ENCODE assay signal across 21 cellular contexts in the genomic region with DNA sequence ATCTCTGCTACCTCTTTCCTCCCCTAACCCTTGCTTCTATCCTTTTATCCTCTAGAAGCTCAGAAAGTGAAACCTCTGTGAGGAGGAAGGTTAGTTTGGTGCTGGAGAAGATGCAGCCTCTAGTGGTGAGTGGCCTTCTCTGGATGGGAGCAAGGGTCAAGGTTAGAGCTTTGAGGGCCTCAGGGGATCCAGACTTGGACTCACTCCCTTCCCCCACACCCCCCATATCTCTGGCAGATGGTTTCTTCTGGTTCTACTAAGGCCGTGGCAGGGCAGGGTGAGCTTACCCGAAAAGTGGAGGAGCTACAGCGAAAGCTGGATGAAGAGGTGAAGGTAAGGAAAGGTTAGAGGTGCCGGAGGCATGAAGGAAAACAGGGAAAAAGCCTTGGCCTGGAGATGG. TPM values are rescaled to one million over a fixed set of nuclear protein-coding genes. Genes with fewer than 3 reads are reported as not detected.
A peak's percentile ranks its signal among the peaks of the same experiment; 100 is the strongest.
DNase-seq lines count a peak whose midpoint lies in the region; ATAC-seq, FAIRE-seq and TF ChIP-seq lines count a peak whose summit lies in the region.
"Had no signal": no experiment of that assay in that cellular context is flagged by ENCODE, and none has a peak within 500 bp of the region (broad histone marks: within the 10 kb centered on the region; RNA-seq: fewer than 3 reads in every experiment).

No MANE protein-coding gene starts in this region.

- no peaks in the 10 kb centered on the region for H3K23me2 ChIP-seq in H9 (ENCODE audit: insufficient read length, low read depth, low read length, poor library complexity, severe bottlenecking)

- no peaks in the 10 kb centered on the region for H3K27me3 ChIP-seq in H9 (ENCODE audit: insufficient read depth, low read length)
- no peaks in the 10 kb centered on the region; a peak in 1 of 4 replicates for H3K27me3 ChIP-seq in GM12878 (replicated peaks in 1 of 2; ENCODE audit: control insufficient read depth in 2 of 2, insufficient read depth in 2 of 2, low read length in 1 of 2)
- peaks cover 34% of the 10 kb centered on the region for H3K27me3 ChIP-seq in osteoblast (ENCODE audit: insufficient read depth, low read length)
- H3K27me3 ChIP-seq: vagina had no signal

- no peak overlapping the region for H4K5ac ChIP-seq in H9 (ENCODE audit: insufficient read length, low read depth, low read length)

- H3K79me1 ChIP-seq in H9 (ENCODE audit: insufficient read depth, low read depth, low read length, poor library complexity, severe bottlenecking), result peaks cover 5% of the 10 kb centered on the region

- H2AFZ ChIP-seq in H9 (ENCODE audit: low read length), result no peak overlapping the region
- no peak overlapping the region for H2AFZ ChIP-seq in GM12878 (ENCODE audit: control insufficient read depth, low read depth, low read length)
- peak overlapping the region; percentile 29 for H2AFZ ChIP-seq in osteoblast (ENCODE audit: low read length)

- in situ Hi-C loops in GM12878 (cut with MboI), result no loop called here

- H3K4me3 ChIP-seq in GM12878, result no peak overlapping the region
- H3K4me3 ChIP-seq in osteoblast (ENCODE audit: insufficient read depth, low read length), result no peak overlapping the region
- H3K4me3 ChIP-seq: lung, vagina had no signal

- H3K36me3 ChIP-seq in GM12878 (ENCODE audit: control insufficient read depth in 2 of 2, insufficient read depth in 2 of 2, low read length in 1 of 2), result no peaks in the 10 kb centered on the region
- no peaks in the 10 kb centered on the region for H3K36me3 ChIP-seq in osteoblast (ENCODE audit: insufficient read depth, low read length)
- H3K36me3 ChIP-seq: vagina had no signal

- H3K27ac ChIP-seq in H9 (ENCODE audit: insufficient read length, low read depth, low read length) (no peak overlapping the region), GM12878 (ENCODE audit: control insufficient read depth, insufficient read depth) (no peak overlapping the region), osteoblast (ENCODE audit: low read depth, low read length) (no peak overlapping the region)
- H3K27ac ChIP-seq: vagina had no signal

- no peak for TF ChIP-seq EP300 in GM12878 (IDR thresholded peaks at IDR 0.05; ENCODE audit: borderline replicate concordance in 1 of 2, control insufficient read depth in 1 of 2, low read depth in 2 of 2, low read length in 2 of 2)

- no peak overlapping the region for H3K23ac ChIP-seq in H9 (ENCODE audit: insufficient read length, low read depth, low read length)

- TF ChIP-seq CTCF in H9 (conservative IDR thresholded peaks at IDR 0.05) (no peak), GM12878 (IDR thresholded peaks at IDR 0.05 in 2 of 3, conservative IDR thresholded peaks at IDR 0.05 in 1 of 3; ENCODE audit: control insufficient read depth in 2 of 3, extremely low read depth in 1 of 3, insufficient read depth in 1 of 3, low read depth in 3 of 3, low read length in 3 of 3) (peak in 2 of 3 experiments; percentile 31 to 40; a peak in 4 of 6 replicates), osteoblast (IDR thresholded peaks at IDR 0.05; ENCODE audit: extremely low read depth, low read depth, low read length) (peak; percentile 21)

- no peak overlapping the region for H3T11ph ChIP-seq in H9 (ENCODE audit: low read length)

- H2AK5ac ChIP-seq in H9 (ENCODE audit: insufficient read length, low read length), result no peak overlapping the region

- H2BK12ac ChIP-seq in H9 (ENCODE audit: insufficient read length, low read depth, low read length), result no peak overlapping the region

- no peak overlapping the region for H2BK5ac ChIP-seq in H9 (ENCODE audit: insufficient read length, low read length)

- no peak overlapping the region for H2BK15ac ChIP-seq in H9 (ENCODE audit: low read depth, low read length)

- H3K9ac ChIP-seq in H9 (ENCODE audit: extremely low read depth, insufficient read length, low read length) (no peak overlapping the region), GM12878 (ENCODE audit: control insufficient read depth, insufficient read depth, low read length) (no peak overlapping the region)

- DNase-seq in EH (ENCODE audit: low read depth) (peak; percentile 8), H9 (no peak), GM12878 (ENCODE audit: low read depth, low spot score) (no peak), osteoblast (ENCODE audit: insufficient read length, low spot score, missing footprints) (no peak), NCI-H446 treated with DMSO at 0.1 percent for 48 hours (lab: John Stamatoyannopoulos, UW) (no peak), NCI-H526 treated with DMSO at 0.1 percent for 48 hours (lab: John Stamatoyannopoulos, UW) (no peak), left lobe of liver (ENCODE audit: low spot score) (no peak), RCC 7860 (ENCODE audit: low spot score) (no peak)
- DNase-seq: activated B cell treated with CpG ODN at 0.5 μM for 24 hours; activated effector memory CD4-positive, alpha-beta T cell treated with anti-CD3 and anti-CD28 coated beads, Interleukin-2, amount 50 U/mL, for 16 hours; anterior cingulate cortex; NCI-H2029; NCI-H69; nephron progenitor cell; retina; T-cell had no signal

- H3K79me2 ChIP-seq in H9 (ENCODE audit: insufficient read depth, low read length), result peaks cover 2% of the 10 kb centered on the region; the same call in 1 of the 2 replicates
- no peaks in the 10 kb centered on the region for H3K79me2 ChIP-seq in GM12878 (ENCODE audit: control insufficient read depth, insufficient read depth, low read length)
- H3K79me2 ChIP-seq in osteoblast (ENCODE audit: insufficient read depth, low read length), result no peaks in the 10 kb centered on the region

- no TSS peak for BruUV-seq in GM12878 (replicated peaks; lab: Mats Ljungman, UMichigan)

- H4K91ac ChIP-seq in H9 (ENCODE audit: insufficient read length, low read depth, low read length), result no peak overlapping the region

- no peaks in the 10 kb centered on the region for H3K9me3 ChIP-seq in H9 (ENCODE audit: control insufficient read depth, low read depth, low read length)
- no peaks in the 10 kb centered on the region for H3K9me3 ChIP-seq in GM12878 (replicated peaks; ENCODE audit: control insufficient read depth, insufficient read depth, low read length)
- H3K9me3 ChIP-seq in osteoblast (ENCODE audit: low read depth, low read length), result no peaks in the 10 kb centered on the region
- H3K9me3 ChIP-seq: vagina had no signal

- intact Hi-C loops in GM12878 (cut with micrococcal nuclease; ENCODE audit: unreplicated experiment), result no loop called here

- no peak overlapping the region for H3K14ac ChIP-seq in H9 (ENCODE audit: insufficient read depth, low read length)

- H3K4ac ChIP-seq in H9 (ENCODE audit: low read depth, low read length), result no peak overlapping the region

- WGBS in H9 (ENCODE audit: extremely low coverage, insufficient read length, low lambda C conversion rate), result no CpG with 5 or more reads among the region's 4 CpGs
- WGBS in GM12878 (ENCODE audit: insufficient coverage, insufficient replicate concordance, low lambda C conversion rate, missing lambda C conversion rate), result 77% methylated on average over 4 of the region's 4 CpGs

- SMC1A ChIA-PET in GM12878 (lab: Charles Lee; ENCODE audit: uncharacterized antibody, unreplicated experiment), result interaction anchor here (1.2 kb wide), 1 partner anchor 16 kb away, joined by 4 read pairs; no protein-coding TSS in a partner anchor

- no peak overlapping the region for H3K4me3 Mint-ChIP-seq in H9
- H3K4me3 Mint-ChIP-seq: activated B cell treated with CpG ODN at 0.5 μM for 24 hours; nephron progenitor cell; stimulated activated naive CD8-positive, alpha-beta T cell treated with anti-CD3 and anti-CD28 coated beads, Interleukin-15, Interleukin-2, amounts not matched to agents 100 ng/mL and 50 ng/mL, for 24 hours; T-cell had no signal

- H4K8ac ChIP-seq in H9 (replicated peaks; ENCODE audit: insufficient read length, low read depth, low read length), result no peak overlapping the region

- no peak for TF ChIP-seq POLR2A in GM12878 (IDR thresholded peaks at IDR 0.05; ENCODE audit: low read depth, low read length)

- CTCF ChIA-PET in GM12878 (lab: Yijun Ruan, JAX), result interaction anchor here (0.8 to 2.4 kb wide), 5 partner anchors 12 to 220 kb away, joined by 3 to 8 read pairs (median 4); no protein-coding TSS in a partner anchor

- POLR2A ChIA-PET in GM12878 (lab: Charles Lee), result interaction anchor here (1.1 kb wide), 1 partner anchor 45 kb away, joined by 3 read pairs; no protein-coding TSS in a partner anchor

- no peak for FAIRE-seq in GM12878 (lab: Jason Lieb, UNC)
- no peak for FAIRE-seq in RCC 7860 (lab: Jason Lieb, UNC)
- FAIRE-seq: colon, GM19239 had no signal

- H3K4me1 ChIP-seq in H9 (ENCODE audit: insufficient read depth, low read length) (no peaks in the 10 kb centered on the region), GM12878 (ENCODE audit: control insufficient read depth, insufficient read depth, low read length) (no peaks in the 10 kb centered on the region), osteoblast (ENCODE audit: insufficient read depth, low read length) (peaks cover 2% of the 10 kb centered on the region)
- H3K4me1 ChIP-seq: vagina had no signal

- H3K27ac Mint-ChIP-seq in H9, result peak overlapping the region in 2 of 3 experiments; percentile 7 to 90; a peak in 3 of 7 replicates
- H3K27ac Mint-ChIP-seq: activated B cell treated with CpG ODN at 0.5 μM for 24 hours; stimulated activated naive CD8-positive, alpha-beta T cell treated with anti-CD3 and anti-CD28 coated beads, Interleukin-15, Interleukin-2, amounts not matched to agents 100 ng/mL and 50 ng/mL, for 24 hours; T-cell had no signal

- ATAC-seq in GM12878 (peak; percentile 49; the same call in 2 of the 3 replicates), left lobe of liver (no peak)
- ATAC-seq: T-cell had no signal

- peaks cover 11 to 23% of the 10 kb centered on the region in 2 experiments for H3K4me1 Mint-ChIP-seq in H9
- H3K4me1 Mint-ChIP-seq: activated B cell treated with CpG ODN at 0.5 μM for 24 hours, T-cell had no signal

- H4K20me1 ChIP-seq in H9 (ENCODE audit: control insufficient read depth, insufficient read depth, insufficient read length) (no peaks in the 10 kb centered on the region), GM12878 (ENCODE audit: control insufficient read depth, insufficient read depth) (no peaks in the 10 kb centered on the region), osteoblast (ENCODE audit: insufficient read depth, low read length) (no peaks in the 10 kb centered on the region)

- RAD21 ChIA-PET in GM12878 (lab: Charles Lee; ENCODE audit: unreplicated experiment), result no interaction called here

- H3K56ac ChIP-seq in H9 (ENCODE audit: insufficient read length, low read depth, low read length), result no peak overlapping the region

- no peak overlapping the region for H2BK120ac ChIP-seq in H9 (ENCODE audit: low read depth, low read length, poor library complexity, severe bottlenecking)

- H3K9me3 Mint-ChIP-seq in H9, result no peaks in the 10 kb centered on the region
- H3K9me3 Mint-ChIP-seq: activated B cell treated with CpG ODN at 0.5 μM for 24 hours; nephron progenitor cell; stimulated activated naive CD8-positive, alpha-beta T cell treated with anti-CD3 and anti-CD28 coated beads, Interleukin-15, Interleukin-2, amounts not matched to agents 100 ng/mL and 50 ng/mL, for 24 hours; T-cell had no signal

- H3K18ac ChIP-seq in H9 (ENCODE audit: insufficient read length, low read depth, low read length), result no peak overlapping the region

- H3K36me3 Mint-ChIP-seq in H9 (ENCODE audit: insufficient read depth in 1 of 3, low read depth in 3 of 3), result peaks cover 15 to 51% (median 50%) of the 10 kb centered on the region in 3 experiments
- H3K36me3 Mint-ChIP-seq: T-cell had no signal

- no peaks in the 10 kb centered on the region for H3K27me3 Mint-ChIP-seq in H9 (ENCODE audit: low read depth)
- H3K27me3 Mint-ChIP-seq: activated B cell treated with CpG ODN at 0.5 μM for 24 hours; stimulated activated naive CD8-positive, alpha-beta T cell treated with anti-CD3 and anti-CD28 coated beads, Interleukin-15, Interleukin-2, amounts not matched to agents 100 ng/mL and 50 ng/mL, for 24 hours; T-cell had no signal

- peak; percentile 52 for TF ChIP-seq RAD21 in GM12878 (IDR thresholded peaks at IDR 0.05; ENCODE audit: insufficient read depth, low read depth, low read length)

- H2BK20ac ChIP-seq in H9 (ENCODE audit: low read depth, low read length, poor library complexity, severe bottlenecking), result no peak overlapping the region

- H3K4me2 ChIP-seq in H9 (ENCODE audit: insufficient read depth, insufficient read length, low read length) (no peak overlapping the region), GM12878 (ENCODE audit: control insufficient read depth, insufficient read depth) (no peak overlapping the region), osteoblast (ENCODE audit: insufficient read depth, low read length) (no peak overlapping the region)

RNA-seq across cellular contexts. Expression of gene CGN, which starts 9.2 kb away (rescaled TPM):
- total RNA-seq in H9 (2021) (29.9 and 30.9 TPM in 2 replicates), GM12878 (2014; rRNA removed) (2.9 and 3.9 TPM in 2 replicates), GM12878 (2014; rRNA removed; fragmentation: Illumina TruSeq; extraction: Trizol) (2.7 and 3.0 TPM in 2 replicates), GM12878 (2021) (6.5 and 6.6 TPM in 2 replicates), osteoblast (not detected in 2 replicates), left lobe of liver (51.4 TPM)
- 1.6 and 4.0 TPM in 2 replicates for total RNA-seq in GM12878 (2013; cell fraction: nucleolus; rRNA removed)
- polyA plus RNA-seq in GM12878 (2011; ENCODE audit: low read depth), result 0.96 TPM
- polyA plus RNA-seq in GM12878 (2011; rRNA removed) (0.11 and 0.20 TPM in 2 replicates), GM12878 (2014; fragmentation: Illumina TruSeq; extraction: Trizol) (6.0 and 6.5 TPM in 2 replicates), GM12878 (2014; fragmentation: Nextera tagmentation; extraction: Ambion mirVana) (1 to 10 TPM in 1 of 2 experiments, under 1 TPM in 1; 0.47 to 1.8 TPM), GM12878 (2014; rRNA removed) (3.8 and 3.9 TPM in 2 replicates), GM12878 (2016; fragmentation: Nextera tagmentation; extraction: Ambion mirVana) (1 to 10 TPM; 4.1 to 5.0 TPM)
- 0.01 and 0.10 TPM in 2 replicates for polyA plus RNA-seq in GM12878 (2011; cell fraction: cytosol; rRNA removed)
- polyA plus RNA-seq in GM12878 (2011; cell fraction: nucleus; rRNA removed), result 0.31 and 0.82 TPM in 2 replicates
- 1.7 and 1.8 TPM in 2 replicates for polyA plus RNA-seq in GM12878 (2012)
- polyA minus RNA-seq in GM12878 (2011; rRNA and poly(A)+ RNA removed), result 0.31 TPM in 1 of 2 replicates, not detected in the other
- polyA minus RNA-seq in GM12878 (2011; cell fraction: cytosol; rRNA and poly(A)+ RNA removed), result not detected in 2 replicates
- 0.12 and 0.67 TPM in 2 replicates for polyA minus RNA-seq in GM12878 (2011; cell fraction: nucleus; rRNA and poly(A)+ RNA removed)

RNA-seq across cellular contexts. Expression of gene TUFT1, which starts 19.8 kb away (rescaled TPM):
- total RNA-seq in H9 (2021), result 6.2 and 6.5 TPM in 2 replicates
- not detected in 2 replicates for total RNA-seq in GM12878 (2013; cell fraction: nucleolus; rRNA removed)
- 2.7 and 4.3 TPM in 2 replicates for total RNA-seq in GM12878 (2014; rRNA removed)
- total RNA-seq in GM12878 (2014; rRNA removed; fragmentation: Illumina TruSeq; extraction: Trizol), result 2.9 and 3.2 TPM in 2 replicates
- 2.6 and 4.1 TPM in 2 replicates for total RNA-seq in GM12878 (2021)
- 0.83 TPM for polyA plus RNA-seq in GM12878 (2011; ENCODE audit: low read depth)
- polyA plus RNA-seq in GM12878 (2011; rRNA removed), result 0.08 TPM in 1 of 2 replicates, not detected in the other
- 0.05 and 0.15 TPM in 2 replicates for polyA plus RNA-seq in GM12878 (2011; cell fraction: cytosol; rRNA removed)
- 0.10 TPM in 1 of 2 replicates, not detected in the other for polyA plus RNA-seq in GM12878 (2011; cell fraction: nucleus; rRNA removed)
- 1.6 and 1.9 TPM in 2 replicates for polyA plus RNA-seq in GM12878 (2012)
- 3.6 and 4.0 TPM in 2 replicates for polyA plus RNA-seq in GM12878 (2014; fragmentation: Illumina TruSeq; extraction: Trizol)
- 1 to 10 TPM; 3.7 to 4.3 TPM for polyA plus RNA-seq in GM12878 (2014; fragmentation: Nextera tagmentation; extraction: Ambion mirVana)
- 3.2 and 4.0 TPM in 2 replicates for polyA plus RNA-seq in GM12878 (2014; rRNA removed)
- 1 to 10 TPM; 2.2 to 2.8 TPM for polyA plus RNA-seq in GM12878 (2016; fragmentation: Nextera tagmentation; extraction: Ambion mirVana)
- polyA minus RNA-seq in GM12878 (2011; rRNA and poly(A)+ RNA removed), result 0.31 TPM in 1 of 2 replicates, not detected in the other
- polyA minus RNA-seq in GM12878 (2011; cell fraction: cytosol; rRNA and poly(A)+ RNA removed), result 0.42 TPM in 1 of 2 replicates, not detected in the other
- polyA minus RNA-seq in GM12878 (2011; cell fraction: nucleus; rRNA and poly(A)+ RNA removed), result not detected in 2 replicates
- 12.7 and 16.3 TPM in 2 replicates for total RNA-seq in osteoblast
- 1.4 TPM for total RNA-seq in left lobe of liver
